In genomic region chr1:227945891-227946623, GRCh38 we compare ENCODE assay signal across 8 cellular contexts. TPM values are rescaled to one million over a fixed set of nuclear protein-coding genes. Genes with fewer than 3 reads are reported as not detected.
DNase-seq lines count a peak whose midpoint lies in the region; ATAC-seq, FAIRE-seq and TF ChIP-seq lines count a peak whose summit lies in the region.

No MANE protein-coding gene starts in this region.

- H3K27me3 Mint-ChIP-seq in activated B cell treated with CpG ODN at 0.5 μM for 24 hours, result peaks cover 24% of the 10 kb centered on the region

- H3K9me3 ChIP-seq in parathyroid adenoma (ENCODE audit: control insufficient read depth, low read length), result no peaks in the 10 kb centered on the region

- H3K9me3 Mint-ChIP-seq in activated B cell treated with CpG ODN at 0.5 μM for 24 hours, result no peaks in the 10 kb centered on the region

- CTCF ChIA-PET in activated B cell treated with CpG ODN at 0.5 μM for 24 hours (lab: Charles Lee), result interaction anchor here (1.2 to 1.4 kb wide), 2 partner anchors 183 to 185 kb away, joined by 3 read pairs; no protein-coding TSS in a partner anchor

- peak overlapping the region; percentile 74 for H2AFZ ChIP-seq in parathyroid adenoma

- ATAC-seq in HG03442 (IDR thresholded peaks at IDR 0.05; ENCODE audit: unreplicated experiment), result peak; percentile 34
- ATAC-seq in activated B cell treated with CpG ODN at 0.5 μM for 24 hours (ENCODE audit: low read depth), result peak; percentile 49
- ATAC-seq in foreskin keratinocyte, result peak; percentile 80

- intact Hi-C loops in activated B cell treated with CpG ODN at 0.5 μM for 24 hours (cut with micrococcal nuclease), result loop anchor here (1.0 kb wide), 2 partner anchors 184 to 465 kb away; no protein-coding TSS in a partner anchor

- no peak overlapping the region for H3K4me3 ChIP-seq in parathyroid adenoma (ENCODE audit: low read depth, low read length)

- peaks cover 17% of the 10 kb centered on the region for H3K79me2 ChIP-seq in parathyroid adenoma

- peak; percentile 88 for DNase-seq in AG08395 (ENCODE audit: low spot score)
- peak; percentile 44 for DNase-seq in GM13977 (ENCODE audit: low spot score)
- DNase-seq in activated B cell treated with CpG ODN at 0.5 μM for 24 hours, result peak; percentile 14
- peak; percentile 49 to 78 for DNase-seq in foreskin keratinocyte
- no peak for DNase-seq in occipital lobe (lab: John Stamatoyannopoulos, UW)
- no peak for DNase-seq in GM19239 (ENCODE audit: insufficient read length, low spot score)

- in situ Hi-C loops in GM13977 (cut with MboI; ENCODE audit: low pct_unique_long_range_greater_than_20kb, low sequenced_read_pairs, unreplicated experiment), result no loop called here

- H3K27me3 ChIP-seq in foreskin keratinocyte (peaks cover 23% of the 10 kb centered on the region), parathyroid adenoma (ENCODE audit: control insufficient read depth, insufficient read depth, low read length) (no peaks in the 10 kb centered on the region)

- no peaks in the 10 kb centered on the region for H3K4me1 ChIP-seq in foreskin keratinocyte
- H3K4me1 ChIP-seq in parathyroid adenoma, result peaks cover 7% of the 10 kb centered on the region

- TF ChIP-seq CTCF in GM13977 (IDR thresholded peaks at IDR 0.05; ENCODE audit: extremely low read depth, insufficient read depth, missing control alignments) (no peak), activated B cell treated with CpG ODN at 0.5 μM for 24 hours (IDR thresholded peaks at IDR 0.05) (no peak), foreskin keratinocyte (conservative IDR thresholded peaks at IDR 0.05) (no peak), parathyroid adenoma (IDR thresholded peaks at IDR 0.05) (no peak)

- H3K36me3 Mint-ChIP-seq in activated B cell treated with CpG ODN at 0.5 μM for 24 hours (ENCODE audit: low read depth), result no peaks in the 10 kb centered on the region

- FAIRE-seq in GM19239 (lab: Jason Lieb, UNC), result no peak

- H3K4me2 ChIP-seq in parathyroid adenoma (ENCODE audit: low read length), result peak overlapping the region; percentile 91

- H3K27ac ChIP-seq in foreskin keratinocyte (no peak overlapping the region), parathyroid adenoma (peak overlapping the region; percentile 80)

- no peak overlapping the region for H3K9ac ChIP-seq in parathyroid adenoma

- no peak overlapping the region for H3K27ac Mint-ChIP-seq in activated B cell treated with CpG ODN at 0.5 μM for 24 hours

- no peaks in the 10 kb centered on the region for H3K36me3 ChIP-seq in parathyroid adenoma (ENCODE audit: control insufficient read depth, insufficient read depth, low read length)

- H3K4me3 Mint-ChIP-seq in activated B cell treated with CpG ODN at 0.5 μM for 24 hours, result peak overlapping the region; percentile 48

- peaks cover 9% of the 10 kb centered on the region for H3K4me1 Mint-ChIP-seq in activated B cell treated with CpG ODN at 0.5 μM for 24 hours

- POLR2A ChIA-PET in activated B cell treated with CpG ODN at 0.5 μM for 24 hours (lab: Charles Lee), result interaction anchor here (0.5 kb wide), 1 partner anchor 36 kb away, joined by 3 read pairs; no protein-coding TSS in a partner anchor

RNA-seq across cellular contexts. Expression of gene WNT9A, which starts 1.7 kb away (rescaled TPM):
- total RNA-seq in activated B cell treated with CpG ODN at 0.5 μM for 24 hours (0.05 TPM in 1 of 2 replicates, not detected in the other), foreskin keratinocyte (0.53 and 2.0 TPM in 2 replicates), occipital lobe (1.9 TPM)
- 0.39 and 1.6 TPM in 2 replicates for polyA plus RNA-seq in foreskin keratinocyte

Comparison
In these comparisons a context has a peak if more than half of its experiments do, and no peak if none do; other contexts are left out.
1. DNase-seq: peak in AG08395 (single experiment), GM13977 (single experiment), activated B cell treated with CpG ODN at 0.5 μM for 24 hours (single experiment) and foreskin keratinocyte (2 of 2); none in occipital lobe (single experiment) and GM19239 (single experiment).
2. Peak in every context shown above with its lines, with median percentiles within 50 percentile points of each other: ATAC-seq.